8 cellular contexts compared by ENCODE assay signal in genomic region chr6:2448826-2449571, GRCh38.
DNase-seq lines count a peak whose midpoint lies in the region; ATAC-seq and TF ChIP-seq lines count a peak whose summit lies in the region.

No MANE protein-coding gene starts in this region.

- WGBS in endodermal cell (ENCODE audit: insufficient coverage in 1 of 2, insufficient read length in 1 of 2), 2 experiments: 29 to 53% methylated on average over 12 to 22 of the region's 22 CpGs
- 25 to 41% methylated on average over 14 to 17 of the region's 22 CpGs for WGBS in mesodermal cell (ENCODE audit: insufficient coverage in 2 of 2), 2 experiments

- H3K9me3 Mint-ChIP-seq in endodermal cell: no peaks in the 10 kb centered on the region

- intact Hi-C loops in uterus (cut with DNase I; ENCODE audit: low total_unique reads): no loop called here

- no peak for TF ChIP-seq POLR2A in uterus (IDR thresholded peaks at IDR 0.05)

- H3K36me3 Mint-ChIP-seq in endodermal cell (ENCODE audit: low read depth): no peaks in the 10 kb centered on the region

- peak overlapping the region; percentile 52 for H3K4me3 Mint-ChIP-seq in endodermal cell

- no peak overlapping the region for H3K27ac Mint-ChIP-seq in endodermal cell

- H3K9ac ChIP-seq in endodermal cell (ENCODE audit: extremely low read depth, low read length, poor library complexity, severe bottlenecking): no peak overlapping the region

- peaks cover 2% of the 10 kb centered on the region for H3K4me1 Mint-ChIP-seq in endodermal cell

- DNase-seq in ELR (ENCODE audit: low read depth) (peak; percentile 75), MV-4-11 (lab: John Stamatoyannopoulos, UW) (peak; percentile 67), endodermal cell (peak; percentile 72), uterus (no peak)
- no peak for DNase-seq in stimulated activated CD4-positive, alpha-beta T cell treated with anti-CD3 and anti-CD28 coated beads, Interleukin-12 subunit alpha, Interleukin-12 subunit beta, amount 100 ng/mL, for 4 hours

- H3K36me3 ChIP-seq in endodermal cell (ENCODE audit: control insufficient read depth, insufficient read depth, low read length): no peaks in the 10 kb centered on the region
- no peaks in the 10 kb centered on the region for H3K36me3 ChIP-seq in mesodermal cell (ENCODE audit: control insufficient read depth, insufficient read depth, low read length)
- no peaks in the 10 kb centered on the region for H3K36me3 ChIP-seq in uterus

- ATAC-seq in SK-N-SH treated with all-trans-retinoic acid at 6 μM for 48 hours: peak; percentile 92

- peaks cover 13% of the 10 kb centered on the region for H3K27me3 ChIP-seq in endodermal cell (ENCODE audit: control insufficient read depth, insufficient read depth, low read length, poor library complexity, severe bottlenecking)
- no peaks in the 10 kb centered on the region for H3K27me3 ChIP-seq in uterus

- H3K4me1 ChIP-seq in endodermal cell (ENCODE audit: control insufficient read depth, insufficient read depth, low read length): no peaks in the 10 kb centered on the region
- H3K4me1 ChIP-seq in mesodermal cell (ENCODE audit: control insufficient read depth, insufficient read depth, low read length, poor library complexity, severe bottlenecking): no peaks in the 10 kb centered on the region
- no peaks in the 10 kb centered on the region for H3K4me1 ChIP-seq in uterus

- H3K27me3 Mint-ChIP-seq in endodermal cell (ENCODE audit: insufficient read depth): peaks cover 36% of the 10 kb centered on the region

- no peak overlapping the region for H3K27ac ChIP-seq in 22Rv1
- H3K27ac ChIP-seq in endodermal cell (ENCODE audit: low read depth, low read length): no peak overlapping the region
- no peak overlapping the region for H3K27ac ChIP-seq in mesodermal cell (ENCODE audit: low read depth, low read length, severe bottlenecking)
- no peak overlapping the region for H3K27ac ChIP-seq in uterus

- H3K9me3 ChIP-seq in endodermal cell (ENCODE audit: control insufficient read depth, low read length) (no peaks in the 10 kb centered on the region), mesodermal cell (ENCODE audit: control insufficient read depth, low read length) (no peaks in the 10 kb centered on the region), uterus (no peaks in the 10 kb centered on the region)

- TF ChIP-seq CTCF in 22Rv1 (IDR thresholded peaks at IDR 0.05): peak; percentile 84
- peak; percentile 89 for TF ChIP-seq CTCF in endodermal cell (conservative IDR thresholded peaks at IDR 0.05)
- peak in 3 of 4 experiments; percentile 4 to 40 (median 18) for TF ChIP-seq CTCF in uterus (IDR thresholded peaks at IDR 0.05)

- H3K4me3 ChIP-seq in endodermal cell (ENCODE audit: low read length): peak overlapping the region; percentile 73
- peak overlapping the region; percentile 25 for H3K4me3 ChIP-seq in mesodermal cell (ENCODE audit: extremely low read depth, insufficient read depth, low read length, poor library complexity, severe bottlenecking)
- H3K4me3 ChIP-seq in uterus: no peak overlapping the region

TF ChIP-seq in SK-N-SH treated with all-trans-retinoic acid at 6 μM for 48 hours, 23 proteins besides CTCF, POLR2A, EP300 and RAD21:
- TF ChIP-seq CSDC2 (CRISPR knock-in tag; IDR thresholded peaks at IDR 0.05): no peak
- TF ChIP-seq ZFP30 (CRISPR knock-in tag; IDR thresholded peaks at IDR 0.05): no peak
- TF ChIP-seq ZNF70 (CRISPR knock-in tag; IDR thresholded peaks at IDR 0.05): no peak
- TF ChIP-seq SNAI2 (CRISPR knock-in tag; IDR thresholded peaks at IDR 0.05): no peak
- TF ChIP-seq BACH2 (CRISPR knock-in tag; IDR thresholded peaks at IDR 0.05; ENCODE audit: borderline replicate concordance): no peak
- no peak for TF ChIP-seq RARB (CRISPR knock-in tag; IDR thresholded peaks at IDR 0.05)
- no peak for TF ChIP-seq TCF4 (CRISPR knock-in tag; IDR thresholded peaks at IDR 0.05; ENCODE audit: borderline replicate concordance)
- no peak for TF ChIP-seq ZC3H10 (CRISPR knock-in tag; IDR thresholded peaks at IDR 0.05)

Comparison
In these comparisons a context has a peak if more than half of its experiments do, and no peak if none do; other contexts are left out.
1. CTCF ChIP-seq: peak in every context shown above with its lines; median percentile 89 in endodermal cell; 84 in 22Rv1; 18 in uterus.
2. DNase-seq: peak in ELR (single experiment), MV-4-11 (single experiment) and endodermal cell (single experiment); none in uterus (0 of 2) and stimulated activated CD4-positive, alpha-beta T cell treated with anti-CD3 and anti-CD28 coated beads, Interleukin-12 subunit alpha, Interleukin-12 subunit beta, amount 100 ng/mL, for 4 hours (single experiment).
3. H3K4me3 ChIP-seq: peak in endodermal cell (single experiment) and mesodermal cell (single experiment); none in uterus (0 of 2).